20 cellular contexts compared by ENCODE assay signal in genomic region chr3:46896386-46896785, GRCh38. TPM values are rescaled to one million over a fixed set of nuclear protein-coding genes. Genes with fewer than 3 reads are reported as not detected.
"Had no signal": no experiment of that assay in that cellular context is flagged by ENCODE, and none has a peak within 500 bp of the region (broad histone marks: within the 10 kb centered on the region; RNA-seq: fewer than 3 reads in every experiment).

No MANE protein-coding gene starts in this region.

- H3K9me3 ChIP-seq: thoracic aorta, upper lobe of left lung had no signal

- H3K4me2 ChIP-seq: hepatocyte had no signal

- H3K79me2 ChIP-seq: hepatocyte, parathyroid adenoma had no signal

- H3K27me3 ChIP-seq: hepatocyte had no signal

- H3K27ac ChIP-seq: epithelial cell of prostate, foreskin keratinocyte, hepatocyte, parathyroid adenoma, thoracic aorta, upper lobe of left lung, WERI-Rb-1 had no signal

- H3K9ac ChIP-seq: parathyroid adenoma had no signal

- ATAC-seq: activated CD8-positive, alpha-beta T cell treated with anti-CD3 and anti-CD28 coated beads, Interleukin-2, amount 10 ng/mL, durations not matched to agents 7 days and 5 days; foreskin keratinocyte had no signal

- DNase-seq: activated CD4-positive, alpha-beta T cell treated with anti-CD3 and anti-CD28 coated beads, Interleukin-2, amount 50 U/mL, for 1 hour; activated CD4-positive, CD25-positive, alpha-beta regulatory T cell treated with anti-CD3 and anti-CD28 coated beads, Interleukin-2, amount 50 U/mL, for 72 hours; activated CD8-positive, alpha-beta T cell treated with anti-CD3 and anti-CD28 coated beads, Interleukin-2, amount 10 ng/mL, durations not matched to agents 7 days and 5 days; activated gamma-delta T cell treated with Interleukin-2 at 50 U/mL for 16 hours; amygdala; foreskin keratinocyte; immature natural killer cell; kidney glomerular epithelial cell; mesenchymal stem cell; stimulated activated CD4-positive, alpha-beta T cell treated with anti-CD3 and anti-CD28 coated beads, Interleukin-4, amount 100 ng/mL, for 24 hours; stimulated activated naive CD4-positive, alpha-beta T cell treated with Interleukin-2 at 50 U/mL for 16 hours; T-helper 1 cell; WERI-Rb-1 had no signal

- H2AFZ ChIP-seq: hepatocyte, parathyroid adenoma had no signal

- FAIRE-seq: TTC549 had no signal

- H3K4me3 ChIP-seq: hepatocyte, thoracic aorta, upper lobe of left lung had no signal

- H3K36me3 ChIP-seq: thoracic aorta, upper lobe of left lung, WERI-Rb-1 had no signal

- H3K4me1 ChIP-seq: foreskin keratinocyte had no signal

RNA-seq across cellular contexts. Expression of gene PTH1R, which starts 18.9 kb away (rescaled TPM):
- total RNA-seq: activated CD8-positive, alpha-beta T cell treated with anti-CD3 and anti-CD28 coated beads, Interleukin-2, amount 10 ng/mL, durations not matched to agents 7 days and 5 days; foreskin keratinocyte; mononuclear cell had no signal
- polyA plus RNA-seq: foreskin keratinocyte, immature natural killer cell had no signal

RNA-seq across cellular contexts. Expression of gene MYL3, which starts 33.1 kb away (rescaled TPM):
- total RNA-seq: activated CD8-positive, alpha-beta T cell treated with anti-CD3 and anti-CD28 coated beads, Interleukin-2, amount 10 ng/mL, durations not matched to agents 7 days and 5 days; foreskin keratinocyte; mononuclear cell had no signal
- polyA plus RNA-seq: foreskin keratinocyte, immature natural killer cell had no signal
